30 cellular contexts compared by ENCODE assay signal in the genomic region with DNA sequence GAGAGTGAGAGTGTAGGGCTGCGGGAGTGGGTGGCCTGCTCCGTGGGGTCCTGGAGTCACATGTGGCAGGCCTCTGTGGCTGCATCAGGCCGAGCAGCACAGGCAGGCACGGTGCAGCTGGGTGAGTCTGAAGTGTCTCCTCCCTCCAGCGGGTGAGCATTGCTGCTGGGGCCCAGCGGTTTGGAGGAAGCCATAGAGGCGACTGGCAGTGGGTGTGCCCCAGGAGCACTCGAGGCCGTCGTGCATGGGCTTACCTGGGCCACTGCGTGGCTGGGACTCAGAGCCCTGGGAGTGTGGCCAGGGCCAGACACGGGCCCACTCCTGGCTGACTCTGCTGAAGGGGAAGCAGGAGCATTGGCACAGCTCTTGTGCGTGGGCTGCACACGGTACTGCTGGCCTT.
"Had no signal": no experiment of that assay in that cellular context is flagged by ENCODE, and none has a peak within 500 bp of the region (broad histone marks: within the 10 kb centered on the region; RNA-seq: fewer than 3 reads in every experiment).

No MANE protein-coding gene starts in this region.

- H3K27me3 ChIP-seq: neutrophil, ovary, suprapubic skin, testis, upper lobe of left lung, vagina had no signal

- H3K9ac ChIP-seq: parathyroid adenoma had no signal

- DNase-seq: nephron progenitor cell; nucleus accumbens; ovary; spleen; stimulated activated CD4-positive, alpha-beta T cell treated with anti-CD3 and anti-CD28 coated beads, Interleukin-12 subunit alpha, Interleukin-12 subunit beta, amount 100 ng/mL, for 4 hours; stimulated activated CD4-positive, alpha-beta T cell treated with anti-CD3 and anti-CD28 coated beads, Interleukin-1b, Interleukin-23, amount 100 ng/mL, for 48 hours; stimulated activated CD4-positive, alpha-beta T cell treated with anti-CD3 and anti-CD28 coated beads, Interleukin-4, amount 100 ng/mL, for 1 hour; stimulated activated CD4-positive, alpha-beta T cell treated with anti-CD3 and anti-CD28 coated beads, Interleukin-4, amount 100 ng/mL, for 4 hours; stimulated activated CD8-positive, alpha-beta memory T cell treated with anti-CD3 and anti-CD28 coated beads, Interleukin-4, amount 100 ng/mL, for 48 hours; stimulated activated naive CD4-positive, alpha-beta T cell; stimulated activated naive CD8-positive, alpha-beta T cell treated with anti-CD3 and anti-CD28 coated beads, Interleukin-15, amount 100 ng/mL, for 72 hours; stimulated activated naive CD8-positive, alpha-beta T cell treated with anti-CD3 and anti-CD28 coated beads, Interleukin-15, Interleukin-2, amounts not matched to agents 100 U/mL and 50 U/mL, for 24 hours; substantia nigra; testis; trophoblast cell; upper lobe of left lung had no signal

- H3K9me3 ChIP-seq: neutrophil, ovary, psoas muscle, spleen, suprapubic skin, testis, tibial nerve, upper lobe of left lung, vagina had no signal

- H3K4me2 ChIP-seq: smooth muscle cell had no signal

- H3K4me3 ChIP-seq: ovary, psoas muscle, skin epidermis, smooth muscle cell, spleen, suprapubic skin, testis, tibial nerve, upper lobe of left lung, vagina had no signal

- H3K79me2 ChIP-seq: parathyroid adenoma had no signal

- H3K36me3 ChIP-seq: neutrophil, ovary, spleen, suprapubic skin, tibial nerve, upper lobe of left lung, vagina had no signal

- FAIRE-seq: urothelium cell line had no signal

- H2AFZ ChIP-seq: parathyroid adenoma had no signal

- H3K4me1 ChIP-seq: parathyroid adenoma, psoas muscle, testis had no signal

- H3K27ac ChIP-seq: neutrophil, ovary, parathyroid adenoma, psoas muscle, skin epidermis, spleen, suprapubic skin, testis, tibial nerve, upper lobe of left lung, vagina had no signal

- ATAC-seq: naive thymus-derived CD8-positive, alpha-beta T cell; natural killer cell treated with Interleukin-12 subunit alpha and Interleukin-12 subunit beta and Interleukin-15 and Interleukin-18, amount 100 ng/mL, for 72 hours; psoas muscle; right cardiac atrium; sciatic nerve; stimulated activated memory B cell treated with anti-CD40 and anti-IgM and Interleukin-4, amounts not matched to agents 10 μg/mL and 1 μg/mL and 100 μg/mL, for 72 hours; stimulated activated naive CD8-positive, alpha-beta T cell treated with anti-CD3 and anti-CD28 coated beads, Interleukin-15, amount 100 ng/mL, for 72 hours; stimulated activated naive CD8-positive, alpha-beta T cell treated with anti-CD3 and anti-CD28 coated beads, Interleukin-15, Interleukin-2, amounts not matched to agents 100 U/mL and 50 U/mL, for 24 hours had no signal
